Comparison of ENCODE assay signal across 25 cellular contexts in the genomic region with DNA sequence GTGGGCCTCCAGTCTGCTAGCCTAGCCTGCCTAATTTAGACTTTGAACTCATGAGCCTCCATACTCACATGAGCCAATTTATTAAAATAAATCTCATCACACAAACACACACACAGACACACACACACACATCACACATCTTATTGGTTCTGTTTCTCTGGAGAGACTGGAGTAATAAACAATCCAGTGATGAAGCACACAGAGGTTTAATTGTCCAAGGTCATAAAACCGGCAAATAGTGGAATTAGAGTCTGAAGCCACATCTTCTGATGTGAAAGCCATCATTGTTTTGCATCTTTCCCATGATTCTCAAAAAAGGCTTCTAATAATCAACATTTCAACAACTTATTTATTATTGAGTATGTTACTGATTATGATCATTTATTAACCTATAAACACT.
"Had no signal": no experiment of that assay in that cellular context is flagged by ENCODE, and none has a peak within 500 bp of the region (broad histone marks: within the 10 kb centered on the region; RNA-seq: fewer than 3 reads in every experiment).

No MANE protein-coding gene starts in this region.

- ATAC-seq: activated CD8-positive, alpha-beta T cell treated with anti-CD3 and anti-CD28 coated beads, Interleukin-2, amount 10 ng/mL, durations not matched to agents 7 days and 5 days; activated naive CD4-positive, alpha-beta T cell treated with anti-CD3 and anti-CD28 coated beads, Interleukin-2, amount 50 U/mL, for 72 hours; body of pancreas; PC-3; SK-N-SH treated with all-trans-retinoic acid at 6 μM for 48 hours had no signal

- H3K27me3 ChIP-seq: adrenal gland, body of pancreas, breast epithelium, Peyer's patch, SJSA1 had no signal

- H3K36me3 ChIP-seq: adrenal gland, breast epithelium, Peyer's patch, SJSA1 had no signal

- H3K4me1 ChIP-seq: adrenal gland, body of pancreas, breast epithelium, Peyer's patch, SJSA1 had no signal

- DNase-seq: activated CD4-positive, alpha-beta T cell treated with anti-CD3 and anti-CD28 coated beads, Interleukin-2, amount 10 ng/mL, durations not matched to agents 24 days and 14 days; activated CD4-positive, alpha-beta T cell treated with anti-CD3 and anti-CD28 coated beads, Interleukin-2, amount 50 U/mL, for 4 hours; activated CD8-positive, alpha-beta T cell treated with anti-CD3 and anti-CD28 coated beads, Interleukin-2, amount 10 ng/mL, durations not matched to agents 7 days and 5 days; activated gamma-delta T cell treated with Interleukin-2 at 50 U/mL for 16 hours; activated naive CD4-positive, alpha-beta T cell treated with anti-CD3 and anti-CD28 coated beads for 36 hours; activated T-cell treated with anti-CD3 and anti-CD28 coated beads, Interleukin-2, amount 50 U/mL, for 24 hours; adrenal gland; body of pancreas; NCI-H1092 treated with DMSO at 0.1 percent for 48 hours; NCI-H1417 treated with DMSO at 0.1 percent for 48 hours; NCI-H187 treated with DMSO at 0.1 percent for 48 hours; NCI-H2081; NCI-H2171 treated with DMSO at 0.1 percent for 48 hours; NCI-H2227 treated with DMSO at 0.1 percent for 48 hours; NCI-H446; NCI-H524 treated with DMSO at 0.1 percent for 48 hours; PC-3; Peyer's patch; RPMI8226; SHP77 treated with DMSO at 0.1 percent for 48 hours had no signal

- H3K9me3 ChIP-seq: adrenal gland, body of pancreas, breast epithelium, Peyer's patch, SJSA1 had no signal

- H3K4me3 ChIP-seq: adrenal gland, body of pancreas, breast epithelium, Peyer's patch, SJSA1 had no signal

- H3K27ac ChIP-seq: adrenal gland, body of pancreas, breast epithelium, KMS-11, Peyer's patch, SJSA1 had no signal

- H3K4me2 ChIP-seq: KMS-11 had no signal
